19 cellular contexts compared by ENCODE assay signal in the genomic region with DNA sequence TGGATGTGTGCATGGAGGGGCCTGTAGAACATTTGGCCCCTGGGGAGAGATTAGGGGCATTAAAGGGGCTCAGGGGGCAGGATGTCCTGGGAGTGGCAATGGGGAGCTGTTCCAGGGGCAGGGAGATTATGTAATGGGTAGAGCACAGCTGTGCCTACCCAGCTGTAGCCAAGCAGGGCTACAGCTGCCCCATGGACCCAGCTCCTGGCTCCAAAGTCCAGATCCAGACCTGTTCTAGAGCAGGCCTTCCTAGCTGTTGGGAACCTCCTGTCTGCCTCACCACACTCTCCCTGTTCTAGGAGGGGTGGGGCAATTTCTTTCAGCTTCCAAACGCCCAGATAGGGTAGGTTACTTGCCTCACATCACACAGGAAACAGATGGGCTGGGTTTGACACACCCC. TPM values are rescaled to one million over a fixed set of nuclear protein-coding genes. Genes with fewer than 3 reads are reported as not detected.
DNase-seq lines count a peak whose midpoint lies in the region; ATAC-seq and TF ChIP-seq lines count a peak whose summit lies in the region.
"Had no signal": no experiment of that assay in that cellular context is flagged by ENCODE, and none has a peak within 500 bp of the region (broad histone marks: within the 10 kb centered on the region; RNA-seq: fewer than 3 reads in every experiment).

No MANE protein-coding gene starts in this region.

- peaks cover 11% of the 10 kb centered on the region; the same call in 1 of the 2 replicates for H3F3A ChIP-seq in DOHH2 (ENCODE audit: control insufficient read depth, insufficient read depth)

- H3K9me2 ChIP-seq in DOHH2 (replicated peaks; ENCODE audit: control insufficient read depth, low read length), result no peaks in the 10 kb centered on the region

- peaks cover 15% of the 10 kb centered on the region; the same call in 1 of the 2 replicates for H3K36me3 ChIP-seq in BLaER1
- H3K36me3 ChIP-seq in DOHH2 (ENCODE audit: control insufficient read depth, low read length), result peaks cover 5% of the 10 kb centered on the region
- H3K36me3 ChIP-seq in mucosa of descending colon (ENCODE audit: low read depth), result no peaks in the 10 kb centered on the region
- H3K36me3 ChIP-seq: MG63 had no signal

- H4K20me1 ChIP-seq in BLaER1 (peaks cover 52% of the 10 kb centered on the region), DOHH2 (ENCODE audit: control insufficient read depth, insufficient read depth, low read depth, low read length) (no peaks in the 10 kb centered on the region; the same call in 1 of the 2 replicates)

- peak overlapping the region; percentile 75 for H3K27ac ChIP-seq in BLaER1
- no peak overlapping the region for H3K27ac ChIP-seq in DOHH2 (ENCODE audit: low read depth, low read length)
- peak overlapping the region; percentile 72 for H3K27ac ChIP-seq in angular gyrus (ENCODE audit: low read depth, low read length)
- H3K27ac ChIP-seq: esophagus squamous epithelium, PC-9, thyroid gland, WERI-Rb-1 had no signal

- TF ChIP-seq CTCF in DOHH2 (IDR thresholded peaks at IDR 0.05; ENCODE audit: low read depth, low read length, poor library complexity, severe bottlenecking), result no peak
- no peak for TF ChIP-seq CTCF in mucosa of descending colon (IDR thresholded peaks at IDR 0.05)

- H3K4me1 ChIP-seq in BLaER1, result peaks cover 100% of the 10 kb centered on the region
- peaks cover 83% of the 10 kb centered on the region for H3K4me1 ChIP-seq in DOHH2 (ENCODE audit: control insufficient read depth, low read length)
- H3K4me1 ChIP-seq in mucosa of descending colon (ENCODE audit: low read depth), result peaks cover 44% of the 10 kb centered on the region

- H3K79me2 ChIP-seq in DOHH2 (ENCODE audit: control insufficient read depth, low read length), result peaks cover 14% of the 10 kb centered on the region

- intact Hi-C loops in mucosa of descending colon (cut with DNase I, micrococcal nuclease), result no loop called here

- H3K4me3 ChIP-seq in BLaER1 (peak overlapping the region; percentile 31; the same call in 1 of the 2 replicates), DOHH2 (ENCODE audit: low read length) (peak overlapping the region; percentile 25), mucosa of descending colon (no peak overlapping the region)
- H3K4me3 ChIP-seq: esophagus squamous epithelium, MG63, PC-9, thyroid gland had no signal

- H3K9me3 ChIP-seq in BLaER1 (no peaks in the 10 kb centered on the region), DOHH2 (ENCODE audit: control insufficient read depth, insufficient read depth, low read length) (no peaks in the 10 kb centered on the region), mucosa of descending colon (no peaks in the 10 kb centered on the region)
- H3K9me3 ChIP-seq: esophagus squamous epithelium, MG63, thyroid gland had no signal

- H3K27me3 ChIP-seq in BLaER1 (no peaks in the 10 kb centered on the region), DOHH2 (ENCODE audit: control insufficient read depth, low read length) (no peaks in the 10 kb centered on the region)
- H3K27me3 ChIP-seq: esophagus squamous epithelium, MG63, thyroid gland had no signal

- peak overlapping the region; percentile 13 for H3K9ac ChIP-seq in BLaER1

- ATAC-seq in mucosa of descending colon (peak; percentile 39), HG02759 (IDR thresholded peaks at IDR 0.05; ENCODE audit: unreplicated experiment) (no peak)

- DNase-seq in mucosa of descending colon (peak in 1 of 3 donors; percentile 53), NCI-H510A (lab: John Stamatoyannopoulos, UW) (no peak), NCI-H510A treated with DMSO at 0.1 percent for 48 hours (lab: John Stamatoyannopoulos, UW) (no peak), putamen (ENCODE audit: low spot score) (no peak)
- DNase-seq: dermis blood vessel endothelial cell; esophagus squamous epithelium; glutamatergic neuron; MG63; NCI-H2081 treated with DMSO at 0.1 percent for 48 hours; NCI-H526 treated with DMSO at 0.1 percent for 48 hours; PC-9; stimulated activated CD4-positive, alpha-beta T cell treated with anti-CD3 and anti-CD28 coated beads, Interleukin-4, amount 100 ng/mL, for 24 hours; stimulated activated CD8-positive, alpha-beta memory T cell treated with anti-CD3 and anti-CD28 coated beads, Interleukin-4, amount 100 ng/mL, for 48 hours; thyroid gland; WERI-Rb-1 had no signal

- peak overlapping the region; percentile 100 for H3K4me2 ChIP-seq in BLaER1
- peak overlapping the region; percentile 53 for H3K4me2 ChIP-seq in DOHH2 (ENCODE audit: low read length)
- H3K4me2 ChIP-seq: PC-9 had no signal

RNA-seq across cellular contexts. Expression of a gene that starts 5.6 kb away (rescaled TPM):
- total RNA-seq in mucosa of descending colon, result 100 to 1,000 TPM in 2 of 3 donors, 10 to 100 TPM in 1; 81.4 to 183 (median 146) TPM
